27 cellular contexts compared by ENCODE assay signal in genomic region chr6:8579372-8579771, GRCh38.
DNase-seq lines count a peak whose midpoint lies in the region; ATAC-seq and TF ChIP-seq lines count a peak whose summit lies in the region.
"Had no signal": no experiment of that assay in that cellular context is flagged by ENCODE, and none has a peak within 500 bp of the region (broad histone marks: within the 10 kb centered on the region; RNA-seq: fewer than 3 reads in every experiment).

No MANE protein-coding gene starts in this region.

- ATAC-seq in GM19324 (IDR thresholded peaks at IDR 0.05; ENCODE audit: low FRiP score, unreplicated experiment) (no peak), HG03095 (IDR thresholded peaks at IDR 0.05; ENCODE audit: unreplicated experiment) (no peak)
- ATAC-seq: activated T-cell treated with anti-CD3 and anti-CD28 coated beads, Interleukin-2, amount 50 U/mL, for 72 hours; K562; sciatic nerve; stimulated activated memory B cell treated with anti-CD40 and anti-IgM and Interleukin-4, amounts not matched to agents 10 μg/mL and 1 μg/mL and 100 μg/mL, for 72 hours; upper lobe of right lung; WTC11 had no signal

- no peak overlapping the region for H3K4me3 ChIP-seq in choroid plexus epithelial cell (ENCODE audit: low read depth, low read length)
- H3K4me3 ChIP-seq: K562, MG63, upper lobe of right lung had no signal

- in situ Hi-C loops in Caki2 (cut with HindIII; ENCODE audit: low pct_unique_long_range_greater_than_20kb, low sequenced_read_pairs): no loop called here

- TF ChIP-seq CTCF in choroid plexus epithelial cell (conservative IDR thresholded peaks at IDR 0.05; ENCODE audit: low read depth, low read length): no peak

- DNase-seq in Caki2 (ENCODE audit: low read depth): peak; percentile 12
- peak; percentile 56 for DNase-seq in M059J (ENCODE audit: low read depth)
- DNase-seq in choroid plexus epithelial cell (ENCODE audit: low read depth): peak; percentile 9
- DNase-seq in midbrain (lab: John Stamatoyannopoulos, UW): peak; percentile 0
- no peak for DNase-seq in activated T-cell treated with anti-CD3 and anti-CD28 coated beads, Interleukin-2, amount 50 U/mL, for 48 hours
- DNase-seq in NCI-H2081 (lab: John Stamatoyannopoulos, UW): no peak
- DNase-seq: activated CD4-positive, alpha-beta T cell treated with anti-CD3 and anti-CD28 coated beads, Interleukin-2, amount 50 U/mL, for 1 hour; activated naive CD4-positive, alpha-beta T cell; activated T-cell treated with anti-CD3 and anti-CD28 coated beads, Interleukin-2, amount 50 U/mL, for 72 hours; H9; head of caudate nucleus; mesenchymal stem cell; MG63; NCI-H1417; NCI-H510A; NK-92 treated with Interleukin-12 subunit alpha and Interleukin-12 subunit beta, amount 100 ng/mL, for 24 hours; SIG-M5; stimulated activated CD4-positive, alpha-beta T cell treated with anti-CD3 and anti-CD28 coated beads, Interleukin-4, amount 100 ng/mL, for 24 hours; SW 1271; T1000; upper lobe of right lung had no signal

Comparison
In these comparisons a context has a peak if more than half of its experiments do, and no peak if none do; other contexts are left out.
1. DNase-seq: peak in Caki2 (single experiment), M059J (single experiment), choroid plexus epithelial cell (single experiment) and midbrain (single experiment); none in activated T-cell treated with anti-CD3 and anti-CD28 coated beads, Interleukin-2, amount 50 U/mL, for 48 hours (0 of 2) and NCI-H2081 (0 of 2).